In the genomic region with DNA sequence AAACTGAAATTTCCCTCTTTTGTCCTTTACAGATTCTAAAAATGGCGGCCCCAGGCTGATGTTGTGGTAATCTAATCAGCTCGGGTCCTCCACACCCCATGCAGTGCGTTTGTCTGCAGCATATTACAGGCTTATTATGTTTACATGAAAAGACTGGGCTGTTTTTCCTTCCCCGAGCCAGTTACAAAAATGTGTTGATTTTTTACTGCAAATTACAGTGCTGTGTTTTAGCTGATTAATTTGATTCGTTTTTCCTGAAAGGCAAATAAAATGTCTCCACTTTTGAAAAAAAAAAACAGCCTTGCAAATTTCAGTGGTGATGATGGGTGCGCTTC, we compare ENCODE assay signal across 8 cellular contexts. TPM values are rescaled to one million over a fixed set of nuclear protein-coding genes. Genes with fewer than 3 reads are reported as not detected.
DNase-seq lines count a peak whose midpoint lies in the region; ATAC-seq and TF ChIP-seq lines count a peak whose summit lies in the region.

No MANE protein-coding gene starts in this region.

- no TSS peak for BruUV-seq in mammary epithelial cell (replicated peaks; lab: Mats Ljungman, UMichigan)

- TF ChIP-seq CTCF in GM12864 (IDR thresholded peaks at IDR 0.05; ENCODE audit: low read depth, low read length, missing control alignments) (no peak), OCI-LY1 (IDR thresholded peaks at IDR 0.05; ENCODE audit: low read length) (no peak), mammary epithelial cell (conservative IDR thresholded peaks at IDR 0.05 in 1 of 2, IDR thresholded peaks at IDR 0.05 in 1 of 2; ENCODE audit: extremely low read depth in 1 of 2, insufficient read depth in 1 of 2, low read depth in 1 of 2, low read length in 2 of 2) (no peak), left lung (IDR thresholded peaks at IDR 0.05) (no peak)

- DNase-seq in ACHN = peak; percentile 58
- DNase-seq in GM12864 (ENCODE audit: low read depth) = no peak
- no peak for DNase-seq in mammary epithelial cell
- DNase-seq in left lung = no peak
- peak; percentile 77 for DNase-seq in superior temporal gyrus (ENCODE audit: extremely low spot score)
- DNase-seq in 8988T = no peak

- H3K9me3 ChIP-seq in OCI-LY1 (ENCODE audit: low read length) (no peaks in the 10 kb centered on the region), mammary epithelial cell (replicated peaks; ENCODE audit: insufficient read depth, low read length) (no peaks in the 10 kb centered on the region), left lung (no peaks in the 10 kb centered on the region)

- peaks cover 29% of the 10 kb centered on the region for H3K36me3 ChIP-seq in OCI-LY1 (ENCODE audit: insufficient read depth, low read length)
- no peaks in the 10 kb centered on the region for H3K36me3 ChIP-seq in mammary epithelial cell (ENCODE audit: insufficient read depth, low read length)
- no peaks in the 10 kb centered on the region for H3K36me3 ChIP-seq in left lung

- in situ Hi-C loops in ACHN (cut with HindIII; ENCODE audit: low pct_ligation_motif_present, low pct_unique_long_range_greater_than_20kb, low sequenced_read_pairs) (no loop called here), mammary epithelial cell (cut with MboI; ENCODE audit: low sequenced_read_pairs in 2 of 2) (no loop called here)

- H3K9ac ChIP-seq in OCI-LY1 (ENCODE audit: low read length) (peak overlapping the region; percentile 97), mammary epithelial cell (ENCODE audit: insufficient read depth, low read length) (peak overlapping the region; percentile 98)

- intact Hi-C loops in mammary epithelial cell (cut with micrococcal nuclease) (no loop called here), left lung (cut with DNase I) (no loop called here)

- H4K20me1 ChIP-seq in OCI-LY1 (ENCODE audit: insufficient read depth, low read length) (peaks cover 3% of the 10 kb centered on the region; the same call in 1 of the 2 replicates), mammary epithelial cell (ENCODE audit: insufficient read depth, low read length) (no peaks in the 10 kb centered on the region)

- H3K27me3 ChIP-seq in OCI-LY1 (ENCODE audit: insufficient read depth, low read length) = no peaks in the 10 kb centered on the region
- no peaks in the 10 kb centered on the region for H3K27me3 ChIP-seq in mammary epithelial cell (ENCODE audit: insufficient read depth, low read length)
- no peaks in the 10 kb centered on the region for H3K27me3 ChIP-seq in left lung

- H3K4me1 ChIP-seq in OCI-LY1 (ENCODE audit: insufficient read depth, low read length, severe bottlenecking) (peaks cover 52% of the 10 kb centered on the region), mammary epithelial cell (ENCODE audit: insufficient read depth, low read length) (peaks cover 4% of the 10 kb centered on the region), left lung (peaks cover 29 to 55% of the 10 kb centered on the region in 2 donors)

- no peak overlapping the region for H2AFZ ChIP-seq in OCI-LY1 (ENCODE audit: low read length)
- H2AFZ ChIP-seq in mammary epithelial cell (ENCODE audit: low read depth, low read length) = no peak overlapping the region

- H3K9me2 ChIP-seq in OCI-LY1 (ENCODE audit: low read depth, low read length) = no peaks in the 10 kb centered on the region

- peak overlapping the region; percentile 98 for H3K4me3 ChIP-seq in GM12864 (ENCODE audit: low read depth, low read length)
- H3K4me3 ChIP-seq in OCI-LY1 (ENCODE audit: low read depth, low read length, poor library complexity, severe bottlenecking) = peak overlapping the region; percentile 94
- peak overlapping the region; percentile 98 to 99 (median 99) for H3K4me3 ChIP-seq in mammary epithelial cell (replicated peaks in 1 of 3; ENCODE audit: insufficient read depth in 1 of 3, low read depth in 2 of 3, low read length in 3 of 3)
- peak overlapping the region; percentile 66 to 79 for H3K4me3 ChIP-seq in left lung

- CTCF ChIA-PET in mammary epithelial cell (lab: Charles Lee; ENCODE audit: low non-redundant PET) = no interaction called here

- H3K27ac ChIP-seq in OCI-LY1 (ENCODE audit: low read depth, low read length, poor library complexity, severe bottlenecking) = peak overlapping the region; percentile 98
- H3K27ac ChIP-seq in mammary epithelial cell (ENCODE audit: insufficient read depth, low read depth, low read length) = peak overlapping the region; percentile 100
- H3K27ac ChIP-seq in left lung = peak overlapping the region; percentile 100

- WGBS in mammary epithelial cell (ENCODE audit: low coverage, missing lambda C conversion rate) = 2% methylated on average over 6 of the region's 6 CpGs

- no peaks in the 10 kb centered on the region for H3F3A ChIP-seq in OCI-LY1 (ENCODE audit: insufficient read depth, low read length)

- ATAC-seq in left lung = no peak
- no peak for ATAC-seq in GM18909 (IDR thresholded peaks at IDR 0.05; ENCODE audit: poor library complexity, unreplicated experiment)

- dilution Hi-C loops in mammary epithelial cell (cut with HindIII; ENCODE audit: low sequenced_read_pairs) = loop anchor here (5.0 kb wide), 2 partner anchors 33 to 68 kb away; no protein-coding TSS in a partner anchor

- H3K4me2 ChIP-seq in OCI-LY1 (ENCODE audit: low read length) = peak overlapping the region; percentile 86
- peak overlapping the region; percentile 82 for H3K4me2 ChIP-seq in mammary epithelial cell (ENCODE audit: insufficient read depth, low read depth, low read length)

- H3K79me2 ChIP-seq in OCI-LY1 (ENCODE audit: insufficient read depth, low read length) = peaks cover 65% of the 10 kb centered on the region
- H3K79me2 ChIP-seq in mammary epithelial cell (ENCODE audit: insufficient read depth, low read length) = peaks cover 92% of the 10 kb centered on the region

RNA-seq across cellular contexts. Expression of gene KMT2E, which starts 1.6 kb away (rescaled TPM):
- total RNA-seq in mammary epithelial cell (10 to 100 TPM; 41.2 to 72.2 TPM), left lung (10 to 100 TPM; 74.5 to 96.2 TPM)
- polyA plus RNA-seq in mammary epithelial cell = 2.4 TPM
- polyA minus RNA-seq in mammary epithelial cell = 57.9 TPM

Comparison
In these comparisons a context has a peak if more than half of its experiments do, and no peak if none do; other contexts are left out.
1. DNase-seq: peak in ACHN (single experiment) and superior temporal gyrus (single experiment); none in GM12864 (single experiment), mammary epithelial cell (single experiment), left lung (0 of 2) and 8988T (single experiment).
2. Peak in every context shown above with its lines, with median percentiles within 50 percentile points of each other: H3K4me3 ChIP-seq and H3K27ac ChIP-seq.